25 cellular contexts compared by ENCODE assay signal in genomic region chr3:66851894-66852613, GRCh38.
DNase-seq lines count a peak whose midpoint lies in the region; ATAC-seq and TF ChIP-seq lines count a peak whose summit lies in the region.
"Had no signal": no experiment of that assay in that cellular context is flagged by ENCODE, and none has a peak within 500 bp of the region (broad histone marks: within the 10 kb centered on the region; RNA-seq: fewer than 3 reads in every experiment).

No MANE protein-coding gene starts in this region.

- H3K9me3 Mint-ChIP-seq in nephron, result peaks cover 8% of the 10 kb centered on the region
- H3K9me3 Mint-ChIP-seq in activated naive CD8-positive, alpha-beta T cell treated with anti-CD3 and anti-CD28 coated beads for 36 hours, result no peaks in the 10 kb centered on the region

- H3K4me3 Mint-ChIP-seq in nephron, result peak overlapping the region in 1 of 3 experiments; percentile 19
- H3K4me3 Mint-ChIP-seq in activated naive CD8-positive, alpha-beta T cell treated with anti-CD3 and anti-CD28 coated beads for 36 hours, result no peak overlapping the region
- H3K4me3 Mint-ChIP-seq: CD4-positive, alpha-beta memory T cell; GM23338; H9 had no signal

- no peaks in the 10 kb centered on the region for H3K27me3 Mint-ChIP-seq in nephron (ENCODE audit: low read depth)
- no peaks in the 10 kb centered on the region for H3K27me3 Mint-ChIP-seq in activated naive CD8-positive, alpha-beta T cell treated with anti-CD3 and anti-CD28 coated beads for 36 hours

- no peaks in the 10 kb centered on the region for H3K36me3 Mint-ChIP-seq in nephron (ENCODE audit: low read depth)
- H3K36me3 Mint-ChIP-seq in activated naive CD8-positive, alpha-beta T cell treated with anti-CD3 and anti-CD28 coated beads for 36 hours, result no peaks in the 10 kb centered on the region
- H3K36me3 Mint-ChIP-seq: CD4-positive, alpha-beta memory T cell had no signal

- TF ChIP-seq CTCF in choroid plexus epithelial cell (conservative IDR thresholded peaks at IDR 0.05; ENCODE audit: low read depth, low read length), result no peak
- no peak for TF ChIP-seq CTCF in nephron (IDR thresholded peaks at IDR 0.05; ENCODE audit: unreplicated experiment in 3 of 3)

- peaks cover 33% of the 10 kb centered on the region for H3K4me1 Mint-ChIP-seq in nephron
- no peaks in the 10 kb centered on the region for H3K4me1 Mint-ChIP-seq in activated naive CD8-positive, alpha-beta T cell treated with anti-CD3 and anti-CD28 coated beads for 36 hours
- H3K4me1 Mint-ChIP-seq: CD4-positive, alpha-beta memory T cell had no signal

- peak; percentile 23 for DNase-seq in astrocyte of the hippocampus (ENCODE audit: low read depth, low spot score)
- DNase-seq in choroid plexus epithelial cell (ENCODE audit: low read depth), result peak; percentile 84
- no peak for DNase-seq in NCI-H2107 treated with DMSO at 0.1 percent for 48 hours (lab: John Stamatoyannopoulos, UW; ENCODE audit: unreplicated experiment)
- no peak for DNase-seq in activated naive CD8-positive, alpha-beta T cell treated with anti-CD3 and anti-CD28 coated beads for 36 hours
- DNase-seq in stimulated activated CD4-positive, alpha-beta T cell treated with anti-CD3 and anti-CD28 coated beads, Interleukin-4, amount 100 ng/mL, for 4 hours, result no peak
- DNase-seq: C1 segment of cervical spinal cord; Caco-2; CD4-positive, alpha-beta memory T cell; DMS79 treated with DMSO at 0.1 percent for 48 hours; GF-D8; H9; KG1; MG63; NCI-H1105 treated with DMSO at 0.1 percent for 48 hours; NCI-H146; NCI-H1930; NCI-H2107; NCI-H446 treated with DMSO at 0.1 percent for 48 hours; NCI-H69; RPMI8226; SHP77 had no signal

- ATAC-seq in HG03520 (IDR thresholded peaks at IDR 0.05; ENCODE audit: unreplicated experiment), result no peak
- ATAC-seq: A549, GM23338 had no signal

- peak overlapping the region in 2 of 3 experiments; percentile 53 to 82 for H3K27ac Mint-ChIP-seq in nephron
- H3K27ac Mint-ChIP-seq in activated naive CD8-positive, alpha-beta T cell treated with anti-CD3 and anti-CD28 coated beads for 36 hours, result no peak overlapping the region
- H3K27ac Mint-ChIP-seq: CD4-positive, alpha-beta memory T cell; GM23338 had no signal

- no peak overlapping the region for H3K4me3 ChIP-seq in choroid plexus epithelial cell (ENCODE audit: low read depth, low read length)
- H3K4me3 ChIP-seq: A549, GM23338, MG63 had no signal

Comparison
In these comparisons a context has a peak if more than half of its experiments do, and no peak if none do; other contexts are left out.
1. DNase-seq: peak in astrocyte of the hippocampus (single experiment) and choroid plexus epithelial cell (single experiment); none in NCI-H2107 treated with DMSO at 0.1 percent for 48 hours (single experiment), activated naive CD8-positive, alpha-beta T cell treated with anti-CD3 and anti-CD28 coated beads for 36 hours (single experiment) and stimulated activated CD4-positive, alpha-beta T cell treated with anti-CD3 and anti-CD28 coated beads, Interleukin-4, amount 100 ng/mL, for 4 hours (0 of 2).